1 cellular context compared by ENCODE assay signal in the genomic region with DNA sequence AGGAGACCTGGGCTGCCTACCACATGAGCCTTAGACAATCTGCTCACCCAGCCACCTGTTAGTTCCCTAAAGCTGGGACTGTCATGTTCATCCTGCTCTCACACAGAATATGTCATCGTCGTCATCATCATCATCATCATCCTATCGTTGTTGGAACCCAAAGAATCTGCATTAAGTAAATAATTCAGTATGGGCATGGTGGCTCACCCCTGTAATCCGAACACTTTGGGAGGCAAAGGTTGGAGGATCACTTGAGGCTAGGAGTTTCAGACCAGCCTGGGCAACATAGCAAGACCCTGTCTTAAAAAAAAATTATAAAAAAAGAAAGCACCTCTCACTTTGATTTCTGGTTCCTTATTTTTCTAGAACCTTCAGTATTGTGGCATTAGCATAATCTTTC.
TF ChIP-seq lines count a peak whose summit lies in the region.

No MANE protein-coding gene starts in this region.

TF ChIP-seq in K562, 482 proteins besides CTCF, POLR2A, EP300 and RAD21:
- TF ChIP-seq, protein P1, sequence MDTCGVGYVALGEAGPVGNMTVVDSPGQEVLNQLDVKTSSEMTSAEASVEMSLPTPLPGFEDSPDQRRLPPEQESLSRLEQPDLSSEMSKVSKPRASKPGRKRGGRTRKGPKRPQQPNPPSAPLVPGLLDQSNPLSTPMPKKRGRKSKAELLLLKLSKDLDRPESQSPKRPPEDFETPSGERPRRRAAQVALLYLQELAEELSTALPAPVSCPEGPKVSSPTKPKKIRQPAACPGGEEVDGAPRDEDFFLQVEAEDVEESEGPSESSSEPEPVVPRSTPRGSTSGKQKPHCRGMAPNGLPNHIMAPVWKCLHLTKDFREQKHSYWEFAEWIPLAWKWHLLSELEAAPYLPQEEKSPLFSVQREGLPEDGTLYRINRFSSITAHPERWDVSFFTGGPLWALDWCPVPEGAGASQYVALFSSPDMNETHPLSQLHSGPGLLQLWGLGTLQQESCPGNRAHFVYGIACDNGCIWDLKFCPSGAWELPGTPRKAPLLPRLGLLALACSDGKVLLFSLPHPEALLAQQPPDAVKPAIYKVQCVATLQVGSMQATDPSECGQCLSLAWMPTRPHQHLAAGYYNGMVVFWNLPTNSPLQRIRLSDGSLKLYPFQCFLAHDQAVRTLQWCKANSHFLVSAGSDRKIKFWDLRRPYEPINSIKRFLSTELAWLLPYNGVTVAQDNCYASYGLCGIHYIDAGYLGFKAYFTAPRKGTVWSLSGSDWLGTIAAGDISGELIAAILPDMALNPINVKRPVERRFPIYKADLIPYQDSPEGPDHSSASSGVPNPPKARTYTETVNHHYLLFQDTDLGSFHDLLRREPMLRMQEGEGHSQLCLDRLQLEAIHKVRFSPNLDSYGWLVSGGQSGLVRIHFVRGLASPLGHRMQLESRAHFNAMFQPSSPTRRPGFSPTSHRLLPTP (IDR thresholded peaks at IDR 0.05; ENCODE audit: borderline replicate concordance, extremely low read depth, insufficient read length), result no peak
- TF ChIP-seq HES1 (IDR thresholded peaks at IDR 0.05; ENCODE audit: low read depth) (no peak), RHOXF2B (CRISPR knock-in tag; conservative IDR thresholded peaks at IDR 0.05) (no peak), NFE2L1 (tag; IDR thresholded peaks at IDR 0.05; ENCODE audit: borderline replicate concordance, low read depth) (no peak), NFXL1 (CRISPR knock-in tag; IDR thresholded peaks at IDR 0.05) (no peak), MTA3 (IDR thresholded peaks at IDR 0.05; ENCODE audit: borderline replicate concordance) (no peak), HDAC8 (tag; IDR thresholded peaks at IDR 0.05) (no peak), ZNF121 (CRISPR knock-in tag; conservative IDR thresholded peaks at IDR 0.05) (peak; percentile 75), RBM25 (IDR thresholded peaks at IDR 0.05; ENCODE audit: low read depth, low read length, severe bottlenecking) (peak; percentile 22), CEBPG (CRISPR knock-in tag; IDR thresholded peaks at IDR 0.05) (no peak), CEBPG (tag; conservative IDR thresholded peaks at IDR 0.05 in 1 of 2, IDR thresholded peaks at IDR 0.05 in 1 of 2) (no peak), ZNF431 (CRISPR knock-in tag; IDR thresholded peaks at IDR 0.05) (no peak)
- TF ChIP-seq, protein P2, sequence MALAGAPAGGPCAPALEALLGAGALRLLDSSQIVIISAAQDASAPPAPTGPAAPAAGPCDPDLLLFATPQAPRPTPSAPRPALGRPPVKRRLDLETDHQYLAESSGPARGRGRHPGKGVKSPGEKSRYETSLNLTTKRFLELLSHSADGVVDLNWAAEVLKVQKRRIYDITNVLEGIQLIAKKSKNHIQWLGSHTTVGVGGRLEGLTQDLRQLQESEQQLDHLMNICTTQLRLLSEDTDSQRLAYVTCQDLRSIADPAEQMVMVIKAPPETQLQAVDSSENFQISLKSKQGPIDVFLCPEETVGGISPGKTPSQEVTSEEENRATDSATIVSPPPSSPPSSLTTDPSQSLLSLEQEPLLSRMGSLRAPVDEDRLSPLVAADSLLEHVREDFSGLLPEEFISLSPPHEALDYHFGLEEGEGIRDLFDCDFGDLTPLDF (CRISPR knock-in tag; IDR thresholded peaks at IDR 0.05), result no peak
